ENCODE assay signal across 33 cellular contexts in genomic region chr12:104436790-104437189, GRCh38.
"Had no signal": no experiment of that assay in that cellular context is flagged by ENCODE, and none has a peak within 500 bp of the region (broad histone marks: within the 10 kb centered on the region; RNA-seq: fewer than 3 reads in every experiment).

No MANE protein-coding gene starts in this region.

- H3K27ac Mint-ChIP-seq: activated CD4-positive, alpha-beta memory T cell treated with anti-CD3 and anti-CD28 coated beads for 36 hours; activated CD4-positive, alpha-beta T cell treated with anti-CD3 and anti-CD28 coated beads for 36 hours; activated CD4-positive, alpha-beta T cell treated with anti-CD3 and anti-CD28 coated beads, Interleukin-2, amount 10 ng/mL, durations not matched to agents 24 days and 14 days; activated CD8-positive, alpha-beta memory T cell treated with anti-CD3 and anti-CD28 coated beads, Interleukin-2, amount 10 ng/mL, durations not matched to agents 7 days and 5 days; activated CD8-positive, alpha-beta T cell treated with anti-CD3 and anti-CD28 coated beads, Interleukin-2, amount 10 ng/mL, durations not matched to agents 7 days and 5 days; activated naive CD4-positive, alpha-beta T cell treated with anti-CD3 and anti-CD28 coated beads for 36 hours; activated naive CD4-positive, alpha-beta T cell treated with anti-CD3 and anti-CD28 coated beads, Interleukin-2, amount 50 U/mL, for 24 hours; activated naive CD8-positive, alpha-beta T cell treated with anti-CD3 and anti-CD28 coated beads for 36 hours; activated naive CD8-positive, alpha-beta T cell treated with anti-CD3 and anti-CD28 coated beads, Interleukin-2, amount 50 U/mL, for 24 hours; activated T-helper 1 cell treated with anti-CD3 and anti-CD28 coated beads, Interleukin-12 subunit alpha, Interleukin-12 subunit beta, Interleukin-2, Interleukin-4 antibody, amounts not matched to agents 30 ng/mL and 10 ng/mL and 1 ng/mL, durations not matched to agents 14 hours and 24 hours and 36 hours; activated T-helper 2 cell treated with anti-CD3 and anti-CD28 coated beads, Interferon-gamma antibody, Interleukin-2, Interleukin-4, amounts not matched to agents 10 μg/mL and 5 μg/mL and 100 μg/mL, durations not matched to agents 14 hours and 24 hours and 36 hours; T-cell; T-helper 1 cell treated with Interleukin-12 subunit alpha and Interleukin-12 subunit beta and Interleukin-4 antibody, amounts not matched to agents 30 μg/mL and 1 μg/mL, for 36 hours; T-helper 2 cell treated with Interferon-gamma antibody and Interleukin-4, amounts not matched to agents 5 μg/mL and 100 μg/mL, for 36 hours had no signal

- H3K9me3 ChIP-seq: adrenal gland, body of pancreas, colonic mucosa had no signal

- H3K36me3 Mint-ChIP-seq: activated CD4-positive, alpha-beta memory T cell treated with anti-CD3 and anti-CD28 coated beads for 36 hours; activated CD8-positive, alpha-beta memory T cell treated with anti-CD3 and anti-CD28 coated beads, Interleukin-2, amount 10 ng/mL, durations not matched to agents 7 days and 5 days; activated naive CD4-positive, alpha-beta T cell treated with anti-CD3 and anti-CD28 coated beads, Interleukin-2, amount 50 U/mL, for 24 hours; activated naive CD8-positive, alpha-beta T cell treated with anti-CD3 and anti-CD28 coated beads for 36 hours; T-cell had no signal

- DNase-seq: activated CD4-positive, alpha-beta memory T cell treated with anti-CD3 and anti-CD28 coated beads for 36 hours; activated CD4-positive, alpha-beta T cell treated with anti-CD3 and anti-CD28 coated beads for 36 hours; activated CD4-positive, alpha-beta T cell treated with anti-CD3 and anti-CD28 coated beads, Interleukin-2, amount 10 ng/mL, durations not matched to agents 24 days and 14 days; activated CD4-positive, CD25-positive, alpha-beta regulatory T cell; activated CD4-positive, CD25-positive, alpha-beta regulatory T cell treated with anti-CD3 and anti-CD28 coated beads, Interleukin-2, amount 50 U/mL, for 72 hours; activated CD8-positive, alpha-beta memory T cell treated with anti-CD3 and anti-CD28 coated beads, Interleukin-2, amount 10 ng/mL, durations not matched to agents 7 days and 5 days; activated CD8-positive, alpha-beta memory T cell treated with anti-CD3 and anti-CD28 coated beads, Interleukin-2, amount 50 U/mL, for 4 hours; activated CD8-positive, alpha-beta T cell treated with anti-CD3 and anti-CD28 coated beads, Interleukin-2, amount 10 ng/mL, durations not matched to agents 7 days and 5 days; activated effector memory CD4-positive, alpha-beta T cell treated with anti-CD3 and anti-CD28 coated beads, Interleukin-2, amount 50 U/mL, for 16 hours; activated naive CD4-positive, alpha-beta T cell treated with anti-CD3 and anti-CD28 coated beads for 36 hours; activated naive CD8-positive, alpha-beta T cell treated with anti-CD3 and anti-CD28 coated beads for 36 hours; activated naive CD8-positive, alpha-beta T cell treated with anti-CD3 and anti-CD28 coated beads, Interleukin-2, amount 50 U/mL, for 24 hours; activated T-cell treated with anti-CD3 and anti-CD28 coated beads, Interleukin-2, amount 50 U/mL, for 1 hour; activated T-cell treated with anti-CD3 and anti-CD28 coated beads, Interleukin-2, amount 50 U/mL, for 48 hours; adrenal gland; amygdala; aorta; body of pancreas; caudate nucleus; cerebellar nuclear complex; colonic mucosa; effector CD8-positive, alpha-beta T cell; foreskin fibroblast; head of caudate nucleus; T-cell; T1000 had no signal

- H3K4me3 Mint-ChIP-seq: activated CD4-positive, alpha-beta memory T cell treated with anti-CD3 and anti-CD28 coated beads for 36 hours; activated CD4-positive, alpha-beta T cell treated with anti-CD3 and anti-CD28 coated beads for 36 hours; activated CD4-positive, alpha-beta T cell treated with anti-CD3 and anti-CD28 coated beads, Interleukin-2, amount 10 ng/mL, durations not matched to agents 24 days and 14 days; activated CD8-positive, alpha-beta memory T cell treated with anti-CD3 and anti-CD28 coated beads, Interleukin-2, amount 10 ng/mL, durations not matched to agents 7 days and 5 days; activated CD8-positive, alpha-beta T cell treated with anti-CD3 and anti-CD28 coated beads, Interleukin-2, amount 10 ng/mL, durations not matched to agents 7 days and 5 days; activated naive CD4-positive, alpha-beta T cell treated with anti-CD3 and anti-CD28 coated beads for 36 hours; activated naive CD4-positive, alpha-beta T cell treated with anti-CD3 and anti-CD28 coated beads, Interleukin-2, amount 50 U/mL, for 24 hours; activated naive CD8-positive, alpha-beta T cell treated with anti-CD3 and anti-CD28 coated beads for 36 hours; activated naive CD8-positive, alpha-beta T cell treated with anti-CD3 and anti-CD28 coated beads, Interleukin-2, amount 50 U/mL, for 24 hours; activated T-helper 1 cell treated with anti-CD3 and anti-CD28 coated beads, Interleukin-12 subunit alpha, Interleukin-12 subunit beta, Interleukin-2, Interleukin-4 antibody, amounts not matched to agents 30 ng/mL and 10 ng/mL and 1 ng/mL, durations not matched to agents 14 hours and 24 hours and 36 hours; T-cell; T-helper 1 cell treated with Interleukin-12 subunit alpha and Interleukin-12 subunit beta and Interleukin-4 antibody, amounts not matched to agents 30 μg/mL and 1 μg/mL, for 36 hours; T-helper 2 cell treated with Interferon-gamma antibody and Interleukin-4, amounts not matched to agents 5 μg/mL and 100 μg/mL, for 36 hours had no signal

- H3K4me1 ChIP-seq: adrenal gland, body of pancreas, colonic mucosa had no signal

- H3K9me3 Mint-ChIP-seq: activated CD4-positive, alpha-beta memory T cell treated with anti-CD3 and anti-CD28 coated beads for 36 hours; activated naive CD4-positive, alpha-beta T cell treated with anti-CD3 and anti-CD28 coated beads for 36 hours; activated naive CD4-positive, alpha-beta T cell treated with anti-CD3 and anti-CD28 coated beads, Interleukin-2, amount 50 U/mL, for 24 hours; activated naive CD8-positive, alpha-beta T cell treated with anti-CD3 and anti-CD28 coated beads for 36 hours; activated naive CD8-positive, alpha-beta T cell treated with anti-CD3 and anti-CD28 coated beads, Interleukin-2, amount 50 U/mL, for 24 hours; activated T-helper 1 cell treated with anti-CD3 and anti-CD28 coated beads, Interleukin-12 subunit alpha, Interleukin-12 subunit beta, Interleukin-2, Interleukin-4 antibody, amounts not matched to agents 30 ng/mL and 10 ng/mL and 1 ng/mL, durations not matched to agents 14 hours and 24 hours and 36 hours; activated T-helper 2 cell treated with anti-CD3 and anti-CD28 coated beads, Interferon-gamma antibody, Interleukin-2, Interleukin-4, amounts not matched to agents 10 μg/mL and 5 μg/mL and 100 μg/mL, durations not matched to agents 14 hours and 24 hours and 36 hours; T-cell; T-helper 1 cell treated with Interleukin-12 subunit alpha and Interleukin-12 subunit beta and Interleukin-4 antibody, amounts not matched to agents 30 μg/mL and 1 μg/mL, for 36 hours; T-helper 2 cell treated with Interferon-gamma antibody and Interleukin-4, amounts not matched to agents 5 μg/mL and 100 μg/mL, for 36 hours had no signal

- H3K36me3 ChIP-seq: adrenal gland, colonic mucosa had no signal

- H3K27me3 ChIP-seq: adrenal gland, body of pancreas, colonic mucosa had no signal

- H3K4me3 ChIP-seq: adrenal gland, body of pancreas, colonic mucosa had no signal

- FAIRE-seq: frontal cortex had no signal

- H3K27me3 Mint-ChIP-seq: activated CD4-positive, alpha-beta memory T cell treated with anti-CD3 and anti-CD28 coated beads for 36 hours; activated naive CD4-positive, alpha-beta T cell treated with anti-CD3 and anti-CD28 coated beads, Interleukin-2, amount 50 U/mL, for 24 hours; activated naive CD8-positive, alpha-beta T cell treated with anti-CD3 and anti-CD28 coated beads for 36 hours; activated naive CD8-positive, alpha-beta T cell treated with anti-CD3 and anti-CD28 coated beads, Interleukin-2, amount 50 U/mL, for 24 hours had no signal

- ATAC-seq: activated CD4-positive, alpha-beta T cell treated with anti-CD3 and anti-CD28 coated beads for 36 hours; activated CD8-positive, alpha-beta memory T cell treated with anti-CD3 and anti-CD28 coated beads, Interleukin-2, amount 10 ng/mL, durations not matched to agents 7 days and 5 days; activated CD8-positive, alpha-beta T cell treated with anti-CD3 and anti-CD28 coated beads, Interleukin-2, amount 10 ng/mL, durations not matched to agents 7 days and 5 days; activated naive CD8-positive, alpha-beta T cell treated with anti-CD3 and anti-CD28 coated beads, Interleukin-2, amount 50 U/mL, for 24 hours; body of pancreas; esophagus mucosa; T-cell had no signal

- H3K4me1 Mint-ChIP-seq: activated CD4-positive, alpha-beta T cell treated with anti-CD3 and anti-CD28 coated beads for 36 hours; activated CD4-positive, alpha-beta T cell treated with anti-CD3 and anti-CD28 coated beads, Interleukin-2, amount 10 ng/mL, durations not matched to agents 24 days and 14 days; activated naive CD8-positive, alpha-beta T cell treated with anti-CD3 and anti-CD28 coated beads for 36 hours; activated naive CD8-positive, alpha-beta T cell treated with anti-CD3 and anti-CD28 coated beads, Interleukin-2, amount 50 U/mL, for 24 hours had no signal

- H3K27ac ChIP-seq: adrenal gland, body of pancreas, colonic mucosa had no signal
